ENCODE assay signal across 9 cellular contexts in the genomic region with DNA sequence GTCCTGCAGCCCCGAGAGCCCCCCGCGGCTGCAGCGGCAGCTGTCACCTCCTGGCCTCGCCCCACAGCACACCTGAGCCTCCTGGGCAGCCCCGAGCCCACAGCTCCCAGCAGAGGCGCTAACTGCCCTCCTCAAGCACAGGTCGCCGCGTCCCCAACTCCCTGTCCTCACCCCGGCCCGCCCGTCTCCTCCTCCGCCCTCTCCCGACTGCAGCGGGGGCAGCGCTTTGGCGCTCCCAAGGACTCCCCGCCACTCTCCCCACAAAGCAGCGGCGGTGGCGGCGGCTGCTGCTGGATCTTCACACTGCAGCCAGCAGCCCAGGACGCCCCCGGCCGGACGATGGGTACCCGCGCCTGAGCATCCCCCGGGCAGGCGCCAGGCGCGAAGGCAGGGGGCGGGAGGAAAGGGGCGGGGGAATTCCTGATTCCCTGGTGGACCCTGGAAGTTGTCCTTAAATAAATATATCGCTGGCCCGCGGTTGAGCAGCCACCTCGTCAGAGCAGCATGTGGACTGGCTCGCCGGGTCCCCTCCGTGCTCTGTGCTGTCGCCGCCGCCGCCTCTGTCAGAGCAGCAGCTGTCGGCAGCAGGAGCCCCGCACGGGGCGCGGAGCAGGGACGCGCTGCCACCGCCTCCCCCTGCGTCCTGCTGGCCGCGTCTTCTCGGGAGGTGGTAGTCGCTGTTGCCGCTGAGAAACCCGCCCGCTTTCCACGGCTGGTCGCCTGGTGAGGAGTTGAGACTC. TPM values are rescaled to one million over a fixed set of nuclear protein-coding genes. Genes with fewer than 3 reads are reported as not detected.
DNase-seq lines count a peak whose midpoint lies in the region; ATAC-seq, FAIRE-seq and TF ChIP-seq lines count a peak whose summit lies in the region.
"Had no signal": no experiment of that assay in that cellular context is flagged by ENCODE, and none has a peak within 500 bp of the region (broad histone marks: within the 10 kb centered on the region; RNA-seq: fewer than 3 reads in every experiment).

A gene (plus strand): TSS at position 485 of the 740 bp plus-strand sequence. CDS start 277 bp downstream, outside the sequence.

- no peaks in the 10 kb centered on the region for H4K20me1 ChIP-seq in endothelial cell of umbilical vein (replicated peaks; ENCODE audit: control insufficient read depth, extremely low read depth, insufficient read depth, low read length)

- H2AFZ ChIP-seq in endothelial cell of umbilical vein (ENCODE audit: low read depth, low read length), result peak within 1 kb of the TSS; percentile 69

- peak within 1 kb of the TSS; percentile 89 for H3K4me3 Mint-ChIP-seq in neural crest cell

- H3K79me2 ChIP-seq in endothelial cell of umbilical vein (ENCODE audit: control insufficient read depth, insufficient read depth, low read length), result no peaks in the 10 kb centered on the region

- peak within 1 kb of the TSS; percentile 2 to 32 (median 32) for H3K4me3 ChIP-seq in endothelial cell of umbilical vein (replicated peaks in 1 of 3; ENCODE audit: insufficient read depth in 1 of 3, low read depth in 1 of 3, low read length in 3 of 3)

- H3K27me3 Mint-ChIP-seq in neural crest cell (ENCODE audit: low read depth), result peaks cover 86% of the 10 kb centered on the region

- H3K36me3 ChIP-seq in endothelial cell of umbilical vein (ENCODE audit: control insufficient read depth in 2 of 2, extremely low read depth in 1 of 2, insufficient read depth in 2 of 2, low read length in 2 of 2), result no peaks in the 10 kb centered on the region

- TF ChIP-seq POLR2A in endothelial cell of umbilical vein (IDR thresholded peaks at IDR 0.05; ENCODE audit: low read depth, low read length), result no peak

- H3K4me1 Mint-ChIP-seq in neural crest cell, result peaks cover 13% of the 10 kb centered on the region

- H3K27ac Mint-ChIP-seq in neural crest cell (ENCODE audit: unreplicated experiment), result no peak within 1 kb of the TSS

- peaks cover 10% of the 10 kb centered on the region for H3K4me1 ChIP-seq in endothelial cell of umbilical vein (ENCODE audit: control insufficient read depth, extremely low read depth, insufficient read depth, low read length)

- H3K27me3 ChIP-seq in endothelial cell of umbilical vein (ENCODE audit: control insufficient read depth in 2 of 2, insufficient read depth in 2 of 2, low read length in 2 of 2), result peaks cover 25 to 64% of the 10 kb centered on the region in 2 experiments

- no peak within 1 kb of the TSS for H3K9ac ChIP-seq in endothelial cell of umbilical vein (replicated peaks; ENCODE audit: extremely low read depth, insufficient read depth, low read length)

- dilution Hi-C loops in endothelial cell of umbilical vein (cut with MboI; ENCODE audit: extremely low pct_ligation_motif_present, low sequenced_read_pairs), result no loop called here

- H3K27ac ChIP-seq in endothelial cell of umbilical vein (ENCODE audit: insufficient read depth, low read depth, low read length), result no peak within 1 kb of the TSS

- no peaks in the 10 kb centered on the region for H3K9me3 Mint-ChIP-seq in neural crest cell

- no peaks in the 10 kb centered on the region for H3K36me3 Mint-ChIP-seq in neural crest cell (ENCODE audit: low read depth)

- H3K4me2 ChIP-seq in endothelial cell of umbilical vein (ENCODE audit: insufficient read depth, low read length), result peak within 1 kb of the TSS; percentile 45

- intact Hi-C loops in endothelial cell of umbilical vein (cut with micrococcal nuclease), result no loop called here

- POLR2A ChIA-PET in endothelial cell of umbilical vein (lab: Charles Lee), result no interaction called here

- CTCF ChIA-PET in endothelial cell of umbilical vein (lab: Charles Lee), result interaction anchor here (1.0 kb wide), 1 partner anchor 95 kb away, joined by 4 read pairs; no protein-coding TSS in a partner anchor

- H3K9me3 ChIP-seq in endothelial cell of umbilical vein (replicated peaks; ENCODE audit: control insufficient read depth, insufficient read depth, low read length), result no peaks in the 10 kb centered on the region

- FAIRE-seq in endothelial cell of umbilical vein (lab: Jason Lieb, UNC), result no peak

- TF ChIP-seq CTCF in endothelial cell of umbilical vein (IDR thresholded peaks at IDR 0.05; ENCODE audit: extremely low read depth in 1 of 2, insufficient read depth in 1 of 2, low read depth in 1 of 2, low read length in 2 of 2), result no peak
- peak; percentile 18 for TF ChIP-seq CTCF in neural crest cell (conservative IDR thresholded peaks at IDR 0.05)

- peak; percentile 45 for DNase-seq in COLO668 (lab: John Stamatoyannopoulos, UW; ENCODE audit: unreplicated experiment)
- DNase-seq in NCI-H1105 treated with DMSO at 0.1 percent for 48 hours (lab: John Stamatoyannopoulos, UW), result peak; percentile 53
- peak; percentile 7 for DNase-seq in endothelial cell of umbilical vein (ENCODE audit: low read depth, low spot score)
- DNase-seq in neural crest cell (ENCODE audit: low read depth, low spot score), result peak; percentile 31
- no peak for DNase-seq in SIG-M5 (lab: John Stamatoyannopoulos, UW)
- DNase-seq in NCI-H510A treated with DMSO at 0.1 percent for 48 hours (lab: John Stamatoyannopoulos, UW), result no peak
- DNase-seq in superior temporal gyrus (ENCODE audit: extremely low spot score), result no peak

- H3K9me1 ChIP-seq in endothelial cell of umbilical vein (replicated peaks; ENCODE audit: control insufficient read depth, extremely low read depth, insufficient read depth, low read length), result no peaks in the 10 kb centered on the region

- ATAC-seq in GM21737 (IDR thresholded peaks at IDR 0.05; ENCODE audit: unreplicated experiment), result no peak

- BruUV-seq in endothelial cell of umbilical vein (replicated peaks; lab: Mats Ljungman, UMichigan), result no TSS peak

TF ChIP-seq in endothelial cell of umbilical vein, 7 proteins besides CTCF, POLR2A, EP300 and RAD21:
- TF ChIP-seq, protein P1, sequence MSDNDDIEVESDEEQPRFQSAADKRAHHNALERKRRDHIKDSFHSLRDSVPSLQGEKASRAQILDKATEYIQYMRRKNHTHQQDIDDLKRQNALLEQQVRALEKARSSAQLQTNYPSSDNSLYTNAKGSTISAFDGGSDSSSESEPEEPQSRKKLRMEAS (IDR thresholded peaks at IDR 0.05; ENCODE audit: insufficient read depth, insufficient read length), result no peak
- TF ChIP-seq GATA2 (IDR thresholded peaks at IDR 0.05; ENCODE audit: insufficient read depth, insufficient read length, low read depth, low read length), result no peak
- no peak for TF ChIP-seq POLR2AphosphoS5 (IDR thresholded peaks at IDR 0.05; ENCODE audit: insufficient read depth, low read depth, low read length)
- no peak for TF ChIP-seq FOS (IDR thresholded peaks at IDR 0.05; ENCODE audit: borderline replicate concordance, insufficient read depth, low read length)
- peak; percentile 81 for TF ChIP-seq EZH2 (IDR thresholded peaks at IDR 0.05; ENCODE audit: borderline replicate concordance, low read depth, low read length, severe bottlenecking)
- no peak for TF ChIP-seq JUN (IDR thresholded peaks at IDR 0.05; ENCODE audit: borderline replicate concordance, insufficient read depth, insufficient read length, low read depth)
- no peak for TF ChIP-seq MYC (IDR thresholded peaks at IDR 0.05; ENCODE audit: low read depth, low read length)

RNA-seq across cellular contexts. Expression of the gene that starts here (rescaled TPM):
- not detected in 2 replicates for total RNA-seq in endothelial cell of umbilical vein
- not detected in 2 replicates for polyA plus RNA-seq in endothelial cell of umbilical vein
- polyA plus RNA-seq in endothelial cell of umbilical vein (2011; cell fraction: cytosol; rRNA removed), result not detected in 2 replicates
- polyA plus RNA-seq in endothelial cell of umbilical vein (2011; cell fraction: nucleus; rRNA removed), result 0.03 TPM in 1 of 2 replicates, not detected in the other
- not detected in 2 replicates for polyA plus RNA-seq in endothelial cell of umbilical vein (2012)
- not detected in 2 replicates for polyA minus RNA-seq in endothelial cell of umbilical vein
- not detected for polyA minus RNA-seq in endothelial cell of umbilical vein (2011; cell fraction: cytosol; rRNA and poly(A)+ RNA removed)
- not detected in 2 replicates for polyA minus RNA-seq in endothelial cell of umbilical vein (2011; cell fraction: nucleus; rRNA and poly(A)+ RNA removed)
- total RNA-seq in neural crest cell, result not detected in 2 replicates
- total RNA-seq: T-helper 2 cell treated with Interferon-gamma antibody and Interleukin-4, amounts not matched to agents 100 ng/mL and 5 ng/mL, for 36 hours had no signal

Comparison
In these comparisons a context has a peak if more than half of its experiments do, and no peak if none do; other contexts are left out.
1. Peak in DNase-seq, H3K4me3 ChIP-seq and H3K4me2 ChIP-seq in endothelial cell of umbilical vein; RNA of the gene not detected or under 1 TPM.
2. Peak in DNase-seq in neural crest cell; RNA of the gene not detected or under 1 TPM.
3. DNase-seq: peak in COLO668 (single experiment) and NCI-H1105 treated with DMSO at 0.1 percent for 48 hours (single experiment); none in SIG-M5 (single experiment), NCI-H510A treated with DMSO at 0.1 percent for 48 hours (single experiment) and superior temporal gyrus (single experiment).